14 cellular contexts compared by ENCODE assay signal in the genomic region with DNA sequence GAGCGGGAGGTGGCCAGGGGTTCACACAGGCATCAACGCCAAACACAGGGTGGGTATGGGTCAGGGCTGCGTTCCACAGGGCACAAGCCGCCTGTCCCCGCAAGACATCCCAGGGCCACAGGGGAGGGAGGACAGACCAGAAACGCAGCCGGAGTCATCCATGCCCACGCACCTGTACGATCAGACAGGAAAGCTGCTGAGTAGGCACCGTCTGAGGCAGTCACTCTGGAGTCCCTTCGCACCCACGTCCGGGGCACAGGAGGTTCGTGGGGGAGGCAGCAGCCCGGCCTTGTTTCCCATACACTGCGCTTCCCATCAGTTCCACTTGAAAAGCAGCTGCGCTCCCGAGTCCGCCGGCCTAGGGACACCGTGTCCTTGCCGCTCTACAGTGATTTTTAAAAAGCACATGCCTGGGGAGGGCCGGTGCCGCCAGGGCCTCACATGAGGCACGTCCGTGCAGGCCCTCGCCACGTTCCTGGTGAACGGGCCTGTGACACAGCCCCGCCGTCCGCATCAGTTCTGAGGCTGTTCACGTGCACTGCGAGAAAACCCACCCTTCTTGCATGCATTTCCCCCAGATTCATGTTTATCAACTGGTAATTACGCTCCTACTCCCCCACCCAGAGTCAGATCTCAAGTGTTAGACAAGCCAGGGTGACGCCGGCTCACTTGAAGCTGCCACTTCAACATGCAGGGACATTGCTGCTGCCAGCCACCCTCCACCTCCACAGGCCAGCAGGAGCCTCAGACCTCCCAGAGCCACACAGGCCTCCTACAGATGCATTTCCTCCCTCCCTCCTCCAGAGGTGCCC. TPM values are rescaled to one million over a fixed set of nuclear protein-coding genes. Genes with fewer than 3 reads are reported as not detected.
DNase-seq lines count a peak whose midpoint lies in the region; ATAC-seq and TF ChIP-seq lines count a peak whose summit lies in the region.
"Had no signal": no experiment of that assay in that cellular context is flagged by ENCODE, and none has a peak within 500 bp of the region (broad histone marks: within the 10 kb centered on the region; RNA-seq: fewer than 3 reads in every experiment).

No MANE protein-coding gene starts in this region.

- no peak overlapping the region for H2BK15ac ChIP-seq in neuronal stem cell (ENCODE audit: low read length)

- H3K27ac ChIP-seq in neuronal stem cell (replicated peaks; ENCODE audit: low read length), result peak overlapping the region; percentile 24
- H3K27ac ChIP-seq in vagina, result no peak overlapping the region
- H3K27ac ChIP-seq: 22Rv1, pancreas, tibial artery had no signal

- H4K91ac ChIP-seq in neuronal stem cell (ENCODE audit: low read depth, low read length, poor library complexity), result no peak overlapping the region

- H3K23ac ChIP-seq in neuronal stem cell (ENCODE audit: low read depth, low read length, poor library complexity), result peak overlapping the region; percentile 91

- TF ChIP-seq POLR2A in vagina (IDR thresholded peaks at IDR 0.05), result no peak

- H4K8ac ChIP-seq in neuronal stem cell (ENCODE audit: low read depth, low read length), result no peak overlapping the region

- peaks cover 1% of the 10 kb centered on the region for H3K79me1 ChIP-seq in neuronal stem cell (ENCODE audit: low read depth, low read length)

- no CpG with 5 or more reads among the region's 37 CpGs for WGBS in neuronal stem cell (ENCODE audit: extremely low coverage in 2 of 2, insufficient read length in 2 of 2, insufficient replicate concordance in 1 of 2), 2 donors

- H3K4me1 ChIP-seq in NT2/D1 (ENCODE audit: insufficient read depth, insufficient read length), result peaks cover 9% of the 10 kb centered on the region
- no peaks in the 10 kb centered on the region for H3K4me1 ChIP-seq in neuronal stem cell (ENCODE audit: control insufficient read depth in 2 of 2, insufficient read depth in 1 of 2, low read depth in 1 of 2, low read length in 2 of 2)
- no peaks in the 10 kb centered on the region for H3K4me1 ChIP-seq in vagina
- H3K4me1 ChIP-seq: pancreas, tibial artery had no signal

- intact Hi-C loops in head of caudate nucleus (cut with DNase I) (no loop called here), vagina (cut with DNase I) (no loop called here)

- H3K9ac ChIP-seq in NT2/D1 (ENCODE audit: insufficient read length, low read depth) (peak overlapping the region; percentile 53), neuronal stem cell (ENCODE audit: low read depth, low read length, poor library complexity) (peak overlapping the region; percentile 77)

- ATAC-seq in GM18870 (IDR thresholded peaks at IDR 0.05; ENCODE audit: unreplicated experiment), result no peak

- no peak overlapping the region for H3K4me2 ChIP-seq in neuronal stem cell (ENCODE audit: insufficient read depth, low read length, poor library complexity, severe bottlenecking)

- H3K27me3 ChIP-seq in NT2/D1 (ENCODE audit: insufficient read depth, insufficient read length) (no peaks in the 10 kb centered on the region), neuronal stem cell (ENCODE audit: control insufficient read depth in 3 of 3, insufficient read depth in 3 of 3, low read depth in 1 of 3, low read length in 3 of 3) (no peaks in the 10 kb centered on the region), vagina (no peaks in the 10 kb centered on the region)
- H3K27me3 ChIP-seq: pancreas, tibial artery had no signal

- TF ChIP-seq CTCF in vagina (IDR thresholded peaks at IDR 0.05), result no peak

- no peak overlapping the region for H2AFZ ChIP-seq in neuronal stem cell (ENCODE audit: low read length)

- H3K4ac ChIP-seq in neuronal stem cell (ENCODE audit: low read length), result no peak overlapping the region

- H3K36me3 ChIP-seq in NT2/D1 (ENCODE audit: insufficient read depth, insufficient read length, low read length), result peaks cover 69% of the 10 kb centered on the region
- H3K36me3 ChIP-seq in neuronal stem cell (replicated peaks in 1 of 2; ENCODE audit: control insufficient read depth in 2 of 2, insufficient read depth in 2 of 2, low read length in 2 of 2), result peaks cover 29 to 73% of the 10 kb centered on the region in 2 donors
- peaks cover 0 to 47% of the 10 kb centered on the region in 2 donors for H3K36me3 ChIP-seq in vagina

- H2BK12ac ChIP-seq in neuronal stem cell (ENCODE audit: low read length), result peak overlapping the region; percentile 22

- H2BK5ac ChIP-seq in neuronal stem cell (ENCODE audit: low read length), result peak overlapping the region; percentile 75

- H3K4me3 ChIP-seq in NT2/D1 (ENCODE audit: insufficient read length, low read depth), result no peak overlapping the region
- no peak overlapping the region for H3K4me3 ChIP-seq in neuronal stem cell (ENCODE audit: low read length in 2 of 2)
- H3K4me3 ChIP-seq in vagina, result no peak overlapping the region
- H3K4me3 ChIP-seq: pancreas, tibial artery had no signal

- H3K9me3 ChIP-seq in NT2/D1 (ENCODE audit: insufficient read depth, low read length) (no peaks in the 10 kb centered on the region), neuronal stem cell (replicated peaks in 1 of 2; ENCODE audit: control insufficient read depth in 2 of 2, insufficient read depth in 1 of 2, low read depth in 1 of 2, low read length in 2 of 2) (peaks cover 0 to 2% of the 10 kb centered on the region in 2 donors), vagina (no peaks in the 10 kb centered on the region)
- H3K9me3 ChIP-seq: pancreas, tibial artery had no signal

- no peak overlapping the region for H3K14ac ChIP-seq in neuronal stem cell (ENCODE audit: low read length)

- no peak overlapping the region for H2AK5ac ChIP-seq in neuronal stem cell (ENCODE audit: low read depth, low read length)

- no peak overlapping the region for H3K18ac ChIP-seq in neuronal stem cell (ENCODE audit: low read length)

- peak; percentile 43 for DNase-seq in DMS 273 (lab: John Stamatoyannopoulos, UW; ENCODE audit: unreplicated experiment)
- DNase-seq in DMS 273 treated with DMSO at 0.1 percent for 48 hours (lab: John Stamatoyannopoulos, UW), result no peak
- DNase-seq in NT2/D1 (ENCODE audit: low read depth, low spot score), result no peak
- peak in 37 of 42 donors; percentile 25 to 88 (median 62) for DNase-seq in head of caudate nucleus
- DNase-seq in neuronal stem cell (ENCODE audit: low spot score), result no peak
- DNase-seq in vagina (ENCODE audit: extremely low spot score in 2 of 2), result no peak
- no peak for DNase-seq in superior temporal gyrus (ENCODE audit: extremely low spot score)
- DNase-seq: KG1, NCI-H748 treated with DMSO at 0.1 percent for 48 hours, T-cell, tibial artery had no signal

- H2BK120ac ChIP-seq in neuronal stem cell (ENCODE audit: low read depth, low read length), result no peak overlapping the region

RNA-seq across cellular contexts. Expression of a gene that starts 34.8 kb away (rescaled TPM):
- 67.8 TPM for polyA plus RNA-seq in neuronal stem cell (2013, experiment 1 of 2)
- polyA plus RNA-seq in neuronal stem cell (2013, experiment 2 of 2), result 69.8 TPM
- 86.4 TPM for total RNA-seq in vagina

Comparison
In these comparisons a context has a peak if more than half of its experiments do, and no peak if none do; other contexts are left out.
1. DNase-seq: peak in DMS 273 (single experiment) and head of caudate nucleus (37 of 42); none in DMS 273 treated with DMSO at 0.1 percent for 48 hours (single experiment), NT2/D1 (single experiment), neuronal stem cell (single experiment), vagina (0 of 2) and superior temporal gyrus (single experiment).